Comparison of ENCODE assay signal across 15 cellular contexts in the genomic region with DNA sequence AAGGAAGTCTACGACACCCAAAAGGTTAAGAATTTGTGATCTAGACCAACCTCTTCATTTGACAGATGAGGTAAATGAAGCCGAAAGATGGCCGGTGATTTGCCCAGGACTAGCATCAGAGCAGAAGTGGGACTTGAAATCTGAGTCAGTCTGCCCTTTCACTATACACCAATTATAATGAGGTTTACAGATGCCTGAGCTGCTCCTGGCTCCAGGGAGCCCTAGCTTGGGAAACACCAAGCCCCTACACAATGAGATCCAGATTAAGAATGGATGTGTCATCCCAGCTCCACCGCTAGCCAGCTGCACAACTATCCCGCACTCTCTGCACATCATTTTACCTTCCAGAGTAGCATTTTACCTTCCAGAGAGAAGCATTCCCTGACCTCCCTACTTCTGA. TPM values are rescaled to one million over a fixed set of nuclear protein-coding genes. Genes with fewer than 3 reads are reported as not detected.
DNase-seq lines count a peak whose midpoint lies in the region; ATAC-seq and TF ChIP-seq lines count a peak whose summit lies in the region.
"Had no signal": no experiment of that assay in that cellular context is flagged by ENCODE, and none has a peak within 500 bp of the region (broad histone marks: within the 10 kb centered on the region; RNA-seq: fewer than 3 reads in every experiment).

No MANE protein-coding gene starts in this region.

- TF ChIP-seq CTCF in astrocyte of the spinal cord (IDR thresholded peaks at IDR 0.05; ENCODE audit: low read depth, low read length) = no peak
- no peak for TF ChIP-seq CTCF in neural progenitor cell (IDR thresholded peaks at IDR 0.05)
- no peak for TF ChIP-seq CTCF in lower lobe of right lung (IDR thresholded peaks at IDR 0.05)

- H3F3A ChIP-seq in neural progenitor cell (ENCODE audit: low read depth) = peaks cover 13% of the 10 kb centered on the region

- H3K27me3 ChIP-seq in neural progenitor cell = peaks cover 13% of the 10 kb centered on the region
- H3K27me3 ChIP-seq in lower lobe of right lung (ENCODE audit: low read depth) = no peaks in the 10 kb centered on the region

- H3K79me2 ChIP-seq in neural progenitor cell (ENCODE audit: low read depth) = no peaks in the 10 kb centered on the region

- peak overlapping the region; percentile 46 for H3K4me2 ChIP-seq in neural progenitor cell

- H3K4me3 ChIP-seq in astrocyte of the spinal cord (ENCODE audit: low read depth, low read length) = no peak overlapping the region
- no peak overlapping the region for H3K4me3 ChIP-seq in neural progenitor cell
- H3K4me3 ChIP-seq in lower lobe of right lung = no peak overlapping the region

- peak overlapping the region; percentile 70 for H2AFZ ChIP-seq in neural progenitor cell (replicated peaks)

- intact Hi-C loops in lower lobe of right lung (cut with DNase I) = no loop called here

- ATAC-seq in HG03135 (IDR thresholded peaks at IDR 0.05; ENCODE audit: unreplicated experiment) (no peak), lower lobe of right lung (no peak), HG02973 (IDR thresholded peaks at IDR 0.05; ENCODE audit: unreplicated experiment) (no peak), HG02759 (IDR thresholded peaks at IDR 0.05; ENCODE audit: unreplicated experiment) (no peak)
- ATAC-seq: activated CD8-positive, alpha-beta T cell treated with anti-CD3 and anti-CD28 coated beads, Interleukin-2, amount 10 ng/mL, durations not matched to agents 7 days and 5 days; Panc1 had no signal

- no peak overlapping the region for H3K4me3 Mint-ChIP-seq in neural progenitor cell
- H3K4me3 Mint-ChIP-seq: activated CD8-positive, alpha-beta T cell treated with anti-CD3 and anti-CD28 coated beads, Interleukin-2, amount 10 ng/mL, durations not matched to agents 7 days and 5 days; T-helper 2 cell treated with Interferon-gamma antibody and Interleukin-4, amounts not matched to agents 5 μg/mL and 100 μg/mL, for 36 hours had no signal

- no peaks in the 10 kb centered on the region for H3K9me3 ChIP-seq in neural progenitor cell (ENCODE audit: low read depth)
- no peaks in the 10 kb centered on the region for H3K9me3 ChIP-seq in lower lobe of right lung

- H3K27ac ChIP-seq in neural progenitor cell = no peak overlapping the region
- H3K27ac ChIP-seq in lower lobe of right lung = no peak overlapping the region
- H3K27ac ChIP-seq: epithelial cell of prostate had no signal

- DNase-seq in Daoy (ENCODE audit: low read depth) = peak; percentile 84
- DNase-seq in M059J (ENCODE audit: low read depth) = peak; percentile 77
- DNase-seq in astrocyte of the spinal cord (ENCODE audit: low read depth, low spot score) = peak; percentile 88
- DNase-seq in neural progenitor cell (ENCODE audit: low spot score) = peak; percentile 47
- no peak for DNase-seq in lower lobe of right lung
- DNase-seq: activated CD8-positive, alpha-beta T cell treated with anti-CD3 and anti-CD28 coated beads, Interleukin-2, amount 10 ng/mL, durations not matched to agents 7 days and 5 days; activated gamma-delta T cell treated with Interleukin-2 at 50 U/mL for 16 hours; NCI-H446 treated with DMSO at 0.1 percent for 48 hours; substantia nigra had no signal

- H3K4me1 ChIP-seq in neural progenitor cell (peaks cover 21% of the 10 kb centered on the region), lower lobe of right lung (peaks cover 19% of the 10 kb centered on the region)

- no peaks in the 10 kb centered on the region for H3K36me3 ChIP-seq in neural progenitor cell
- no peaks in the 10 kb centered on the region for H3K36me3 ChIP-seq in lower lobe of right lung

- no peaks in the 10 kb centered on the region for H3K9me3 Mint-ChIP-seq in neural progenitor cell
- H3K9me3 Mint-ChIP-seq: T-helper 2 cell treated with Interferon-gamma antibody and Interleukin-4, amounts not matched to agents 5 μg/mL and 100 μg/mL, for 36 hours had no signal

- no peak overlapping the region for H3K27ac Mint-ChIP-seq in neural progenitor cell
- H3K27ac Mint-ChIP-seq: activated CD8-positive, alpha-beta T cell treated with anti-CD3 and anti-CD28 coated beads, Interleukin-2, amount 10 ng/mL, durations not matched to agents 7 days and 5 days; T-helper 2 cell treated with Interferon-gamma antibody and Interleukin-4, amounts not matched to agents 5 μg/mL and 100 μg/mL, for 36 hours had no signal

- H3K27me3 Mint-ChIP-seq in neural progenitor cell (ENCODE audit: insufficient read depth, low read depth) = peaks cover 6% of the 10 kb centered on the region

- H3K36me3 Mint-ChIP-seq in neural progenitor cell = no peaks in the 10 kb centered on the region

- no peak overlapping the region for H3K9ac ChIP-seq in neural progenitor cell

- peaks cover 26% of the 10 kb centered on the region for H3K4me1 Mint-ChIP-seq in neural progenitor cell

- in situ Hi-C loops in astrocyte of the spinal cord (cut with HindIII; ENCODE audit: low sequenced_read_pairs) = no loop called here

- no peaks in the 10 kb centered on the region for H4K20me1 ChIP-seq in neural progenitor cell (ENCODE audit: low read depth)

RNA-seq across cellular contexts. Expression of a gene that starts 26.9 kb away (rescaled TPM):
- 4.4 and 5.1 TPM in 2 replicates for total RNA-seq in Daoy (2014; rRNA removed; shearing (Covaris generic))
- 1.8 and 4.2 TPM in 2 replicates for total RNA-seq in M059J (2014; rRNA removed; shearing (Covaris generic))
- total RNA-seq in neural progenitor cell (ENCODE audit: low replicate concordance) (2.5 and 2.8 TPM in 2 replicates), lower lobe of right lung (4.3 TPM)
- total RNA-seq: activated CD8-positive, alpha-beta T cell treated with anti-CD3 and anti-CD28 coated beads, Interleukin-2, amount 10 ng/mL, durations not matched to agents 7 days and 5 days had no signal
